ENCODE assay signal across 19 cellular contexts in the genomic region with DNA sequence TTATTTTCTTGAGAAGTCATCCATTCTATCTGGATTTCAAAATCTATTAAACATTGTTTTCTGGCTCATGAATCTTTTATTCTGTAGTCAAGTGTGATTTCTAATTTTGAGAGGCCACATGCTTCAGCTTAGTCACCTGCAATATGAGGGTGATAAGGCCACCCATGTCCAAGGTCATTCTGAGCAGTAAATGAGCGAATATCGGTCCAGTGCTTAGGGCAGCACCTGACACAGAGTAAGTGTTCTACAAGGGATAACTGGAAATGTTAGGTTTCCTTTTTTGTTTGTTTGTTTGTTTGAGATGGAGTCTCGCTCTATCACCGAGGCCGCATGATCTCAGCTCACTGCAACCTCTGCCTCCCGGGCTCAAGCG.
"Had no signal": no experiment of that assay in that cellular context is flagged by ENCODE, and none has a peak within 500 bp of the region (broad histone marks: within the 10 kb centered on the region; RNA-seq: fewer than 3 reads in every experiment).

No MANE protein-coding gene starts in this region.

- H3K4me3 ChIP-seq: esophagus squamous epithelium, gastroesophageal sphincter, sigmoid colon, skin epidermis, suprapubic skin, thyroid gland, upper lobe of left lung, uterus had no signal

- FAIRE-seq: colon had no signal

- H3K4me1 ChIP-seq: gastroesophageal sphincter, sigmoid colon, uterus had no signal

- H3K36me3 ChIP-seq: neutrophil, uterus had no signal

- H3K9me3 ChIP-seq: esophagus squamous epithelium, gastroesophageal sphincter, neutrophil, sigmoid colon, suprapubic skin, thyroid gland, upper lobe of left lung, uterus had no signal

- H3K27me3 Mint-ChIP-seq: naive thymus-derived CD4-positive, alpha-beta T cell had no signal

- H3K27ac Mint-ChIP-seq: dendritic cell treated with granulocyte-macrophage colony-stimulating factor and Interleukin-4, amounts not matched to agents 40 ng/mL and 50 ng/mL, for 4 days; stimulated activated effector memory CD8-positive, alpha-beta T cell treated with anti-CD3 and anti-CD28 coated beads, Interleukin-12 subunit alpha, Interleukin-12 subunit beta, amount 100 ng/mL, for 72 hours had no signal

- ATAC-seq: gastroesophageal sphincter; left colon; naive thymus-derived CD4-positive, alpha-beta T cell; stimulated activated effector memory CD8-positive, alpha-beta T cell treated with anti-CD3 and anti-CD28 coated beads, Interleukin-12 subunit alpha, Interleukin-12 subunit beta, amount 100 ng/mL, for 72 hours; stimulated activated naive CD8-positive, alpha-beta T cell treated with anti-CD3 and anti-CD28 coated beads, Interleukin-15, Interleukin-2, amounts not matched to agents 100 U/mL and 50 U/mL, for 24 hours had no signal

- H3K9me3 Mint-ChIP-seq: dendritic cell treated with granulocyte-macrophage colony-stimulating factor and Interleukin-4, amounts not matched to agents 40 ng/mL and 50 ng/mL, for 4 days; naive thymus-derived CD4-positive, alpha-beta T cell; stimulated activated effector memory CD8-positive, alpha-beta T cell treated with anti-CD3 and anti-CD28 coated beads, Interleukin-12 subunit alpha, Interleukin-12 subunit beta, amount 100 ng/mL, for 72 hours had no signal

- H3K27me3 ChIP-seq: esophagus squamous epithelium, gastroesophageal sphincter, neutrophil, sigmoid colon, suprapubic skin, thyroid gland, upper lobe of left lung, uterus had no signal

- DNase-seq: esophagus squamous epithelium; foreskin fibroblast; glutamatergic neuron; left colon; naive thymus-derived CD4-positive, alpha-beta T cell; sigmoid colon; stimulated activated CD4-positive, alpha-beta T cell treated with anti-CD3 and anti-CD28 coated beads, Interleukin-4, amount 100 ng/mL, for 1 hour; stimulated activated CD8-positive, alpha-beta memory T cell treated with anti-CD3 and anti-CD28 coated beads, Interleukin-4, amount 100 ng/mL, for 48 hours; stimulated activated naive CD8-positive, alpha-beta T cell treated with anti-CD3 and anti-CD28 coated beads, Interleukin-15, Interleukin-2, amounts not matched to agents 100 U/mL and 50 U/mL, for 24 hours; thyroid gland; upper lobe of left lung; uterus had no signal

- H3K27ac ChIP-seq: gastroesophageal sphincter, neutrophil, sigmoid colon, skin epidermis, suprapubic skin, thyroid gland, upper lobe of left lung, uterus had no signal

- H3K4me3 Mint-ChIP-seq: dendritic cell treated with granulocyte-macrophage colony-stimulating factor and Interleukin-4, amounts not matched to agents 40 ng/mL and 50 ng/mL, for 4 days; stimulated activated effector memory CD8-positive, alpha-beta T cell treated with anti-CD3 and anti-CD28 coated beads, Interleukin-12 subunit alpha, Interleukin-12 subunit beta, amount 100 ng/mL, for 72 hours had no signal
